Comparison of ENCODE assay signal across 13 cellular contexts in the genomic region with DNA sequence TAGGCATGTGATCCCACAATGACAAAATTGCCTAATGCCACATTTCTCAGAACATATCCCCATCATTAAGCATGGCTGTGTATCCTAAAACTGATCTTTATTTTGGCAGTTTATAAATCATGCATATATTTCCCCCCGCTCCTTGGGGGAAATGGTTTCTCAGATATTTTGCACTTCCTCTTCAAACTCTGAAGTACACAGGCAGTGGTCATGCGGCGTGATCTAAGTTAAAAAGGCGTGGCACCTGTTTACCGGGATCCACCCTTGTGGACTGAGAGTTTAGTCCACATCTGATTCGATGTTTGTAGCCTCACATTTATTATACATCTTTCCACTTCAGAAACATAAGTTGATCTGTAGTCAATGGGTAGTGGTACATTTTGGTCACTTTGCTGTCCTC. TPM values are rescaled to one million over a fixed set of nuclear protein-coding genes. Genes with fewer than 3 reads are reported as not detected.
DNase-seq lines count a peak whose midpoint lies in the region; ATAC-seq lines count a peak whose summit lies in the region.
"Had no signal": no experiment of that assay in that cellular context is flagged by ENCODE, and none has a peak within 500 bp of the region (broad histone marks: within the 10 kb centered on the region; RNA-seq: fewer than 3 reads in every experiment).

No MANE protein-coding gene starts in this region.

- 92 to 94% methylated on average over 6 of the region's 6 CpGs for WGBS in aorta, 2 donors

- no peaks in the 10 kb centered on the region for H3K27me3 ChIP-seq in CD8-positive, alpha-beta memory T cell (ENCODE audit: insufficient read depth, low read length, poor library complexity, severe bottlenecking)
- no peaks in the 10 kb centered on the region for H3K27me3 ChIP-seq in aorta (ENCODE audit: control insufficient read depth in 1 of 2, insufficient read depth in 2 of 2, low read length in 1 of 2)

- peaks cover 0 to 17% (median 9%) of the 10 kb centered on the region in 3 donors for H3K36me3 Mint-ChIP-seq in CD8-positive, alpha-beta memory T cell
- peaks cover 5% of the 10 kb centered on the region for H3K36me3 Mint-ChIP-seq in activated naive CD8-positive, alpha-beta T cell treated with anti-CD3 and anti-CD28 coated beads, Interleukin-2, amount 10 ng/mL, durations not matched to agents 7 days and 5 days
- no peaks in the 10 kb centered on the region for H3K36me3 Mint-ChIP-seq in natural killer cell treated with Interleukin-12 subunit alpha and Interleukin-12 subunit beta and Interleukin-15 and Interleukin-18, amount 100 ng/mL, for 72 hours

- no peaks in the 10 kb centered on the region for H3K9me3 ChIP-seq in CD8-positive, alpha-beta memory T cell (ENCODE audit: low read length)
- H3K9me3 ChIP-seq in aorta (ENCODE audit: control insufficient read depth, low read length): no peaks in the 10 kb centered on the region

- POLR2A ChIA-PET in CD8-positive, alpha-beta memory T cell (lab: Charles Lee): no interaction called here
- POLR2A ChIA-PET in activated naive CD8-positive, alpha-beta T cell treated with anti-CD3 and anti-CD28 coated beads, Interleukin-2, amount 10 ng/mL, durations not matched to agents 7 days and 5 days (lab: Charles Lee): no interaction called here

- peaks cover 46 to 69% (median 67%) of the 10 kb centered on the region in 3 donors for H3K4me1 Mint-ChIP-seq in CD8-positive, alpha-beta memory T cell
- peaks cover 44% of the 10 kb centered on the region for H3K4me1 Mint-ChIP-seq in activated naive CD8-positive, alpha-beta T cell treated with anti-CD3 and anti-CD28 coated beads, Interleukin-2, amount 10 ng/mL, durations not matched to agents 7 days and 5 days
- peaks cover 52 to 57% of the 10 kb centered on the region in 2 donors for H3K4me1 Mint-ChIP-seq in natural killer cell treated with Interleukin-12 subunit alpha and Interleukin-12 subunit beta and Interleukin-15 and Interleukin-18, amount 100 ng/mL, for 72 hours (ENCODE audit: low read depth in 2 of 2)

- intact Hi-C loops in aorta (cut with DNase I): loop anchor here in 1 of 2 donors (5.0 kb wide), 1 partner anchor 221 kb away; no protein-coding TSS in a partner anchor

- H3K27ac Mint-ChIP-seq in CD8-positive, alpha-beta memory T cell: peak overlapping the region in 7 of 8 donors; percentile 12 to 73 (median 29)
- H3K27ac Mint-ChIP-seq in activated naive CD8-positive, alpha-beta T cell treated with anti-CD3 and anti-CD28 coated beads, Interleukin-2, amount 10 ng/mL, durations not matched to agents 7 days and 5 days: peak overlapping the region; percentile 12
- H3K27ac Mint-ChIP-seq in natural killer cell treated with Interleukin-12 subunit alpha and Interleukin-12 subunit beta and Interleukin-15 and Interleukin-18, amount 100 ng/mL, for 72 hours: peak overlapping the region; percentile 81 to 86

- no peak for DNase-seq in CD8-positive, alpha-beta memory T cell
- DNase-seq in NOMO-1 (lab: John Stamatoyannopoulos, UW; ENCODE audit: unreplicated experiment in 2 of 2) (peak; percentile 34 to 68), aorta (no peak), NCI-H2196 treated with DMSO at 0.1 percent for 48 hours (lab: John Stamatoyannopoulos, UW; ENCODE audit: unreplicated experiment) (no peak)
- no peak for DNase-seq in activated naive CD8-positive, alpha-beta T cell treated with anti-CD3 and anti-CD28 coated beads, Interleukin-2, amount 10 ng/mL, durations not matched to agents 7 days and 5 days
- DNase-seq in natural killer cell treated with Interleukin-12 subunit alpha and Interleukin-12 subunit beta and Interleukin-15 and Interleukin-18, amount 100 ng/mL, for 72 hours (ENCODE audit: low spot score): no peak
- no peak for DNase-seq in stimulated activated naive CD4-positive, alpha-beta T cell treated with Interleukin-2 at 50 U/mL for 16 hours (lab: John Stamatoyannopoulos, UW)
- DNase-seq: activated T-cell treated with anti-CD3 and anti-CD28 coated beads, Interleukin-2, amount 50 U/mL, for 1 hour; COR-L47; NCI-H1417; NCI-H510A treated with DMSO at 0.1 percent for 48 hours; SHP77; stimulated activated CD4-positive, alpha-beta T cell treated with anti-CD3 and anti-CD28 coated beads, Interleukin-4, amount 100 ng/mL, for 4 hours had no signal

- H3K4me3 Mint-ChIP-seq in CD8-positive, alpha-beta memory T cell: peak overlapping the region in 3 of 7 donors; percentile 9 to 57 (median 42)
- peak overlapping the region; percentile 25 for H3K4me3 Mint-ChIP-seq in activated naive CD8-positive, alpha-beta T cell treated with anti-CD3 and anti-CD28 coated beads, Interleukin-2, amount 10 ng/mL, durations not matched to agents 7 days and 5 days
- H3K4me3 Mint-ChIP-seq in natural killer cell treated with Interleukin-12 subunit alpha and Interleukin-12 subunit beta and Interleukin-15 and Interleukin-18, amount 100 ng/mL, for 72 hours: peak overlapping the region; percentile 77

- H3K9me3 Mint-ChIP-seq in CD8-positive, alpha-beta memory T cell: no peaks in the 10 kb centered on the region
- no peaks in the 10 kb centered on the region for H3K9me3 Mint-ChIP-seq in activated naive CD8-positive, alpha-beta T cell treated with anti-CD3 and anti-CD28 coated beads, Interleukin-2, amount 10 ng/mL, durations not matched to agents 7 days and 5 days
- H3K9me3 Mint-ChIP-seq in natural killer cell treated with Interleukin-12 subunit alpha and Interleukin-12 subunit beta and Interleukin-15 and Interleukin-18, amount 100 ng/mL, for 72 hours: no peaks in the 10 kb centered on the region

- H3K27ac ChIP-seq in CD8-positive, alpha-beta memory T cell (ENCODE audit: low read depth, low read length): no peak overlapping the region
- H3K27ac ChIP-seq in aorta (ENCODE audit: low read depth in 1 of 2, low read length in 2 of 2): no peak overlapping the region

- H3K36me3 ChIP-seq in CD8-positive, alpha-beta memory T cell (ENCODE audit: insufficient read depth, low read length): peaks cover 6% of the 10 kb centered on the region
- H3K36me3 ChIP-seq in aorta (ENCODE audit: control insufficient read depth in 1 of 2, insufficient read depth in 2 of 2, low read length in 1 of 2): no peaks in the 10 kb centered on the region

- no peak for ATAC-seq in activated naive CD8-positive, alpha-beta T cell treated with anti-CD3 and anti-CD28 coated beads, Interleukin-2, amount 10 ng/mL, durations not matched to agents 7 days and 5 days (ENCODE audit: low read depth)
- ATAC-seq in natural killer cell treated with Interleukin-12 subunit alpha and Interleukin-12 subunit beta and Interleukin-15 and Interleukin-18, amount 100 ng/mL, for 72 hours: no peak
- no peak for ATAC-seq in aorta (ENCODE audit: low FRiP score)

- H3K4me1 ChIP-seq in CD8-positive, alpha-beta memory T cell (ENCODE audit: insufficient read depth, low read length): peaks cover 29% of the 10 kb centered on the region
- H3K4me1 ChIP-seq in aorta (ENCODE audit: control insufficient read depth in 1 of 2, insufficient read depth in 2 of 2, low read length in 2 of 2): no peaks in the 10 kb centered on the region

- CTCF ChIA-PET in CD8-positive, alpha-beta memory T cell (lab: Charles Lee): interaction anchor here (0.7 to 1.8 kb wide), 4 partner anchors 13 to 217 kb away, joined by 3 to 11 read pairs (median 6); no protein-coding TSS in a partner anchor

- H3K4me3 ChIP-seq in CD8-positive, alpha-beta memory T cell (ENCODE audit: low read length): no peak overlapping the region
- no peak overlapping the region for H3K4me3 ChIP-seq in aorta (ENCODE audit: low read length in 2 of 2)

- no peaks in the 10 kb centered on the region for H3K27me3 Mint-ChIP-seq in CD8-positive, alpha-beta memory T cell
- no peaks in the 10 kb centered on the region for H3K27me3 Mint-ChIP-seq in activated naive CD8-positive, alpha-beta T cell treated with anti-CD3 and anti-CD28 coated beads, Interleukin-2, amount 10 ng/mL, durations not matched to agents 7 days and 5 days
- no peaks in the 10 kb centered on the region for H3K27me3 Mint-ChIP-seq in natural killer cell treated with Interleukin-12 subunit alpha and Interleukin-12 subunit beta and Interleukin-15 and Interleukin-18, amount 100 ng/mL, for 72 hours

RNA-seq across cellular contexts. Expression of gene USP10, which starts 51.4 kb away (rescaled TPM):
- 100 to 1,000 TPM; 143 to 146 TPM for total RNA-seq in CD8-positive, alpha-beta memory T cell
- polyA plus RNA-seq in CD8-positive, alpha-beta memory T cell: 86.1 TPM
- 10 to 100 TPM; 75.2 to 75.8 TPM for total RNA-seq in activated naive CD8-positive, alpha-beta T cell treated with anti-CD3 and anti-CD28 coated beads, Interleukin-2, amount 10 ng/mL, durations not matched to agents 7 days and 5 days
- total RNA-seq in natural killer cell treated with Interleukin-12 subunit alpha and Interleukin-12 subunit beta and Interleukin-15 and Interleukin-18, amount 100 ng/mL, for 72 hours: 100 to 1,000 TPM; 111 to 156 TPM
- 10 to 100 TPM; 53.4 to 59.4 TPM for total RNA-seq in aorta
- polyA plus RNA-seq in aorta: 10 to 100 TPM; 14.0 to 26.8 TPM

Comparison
In these comparisons a context has a peak if more than half of its experiments do, and no peak if none do; other contexts are left out.
1. DNase-seq: peak in NOMO-1 (2 of 2); none in CD8-positive, alpha-beta memory T cell (0 of 5), activated naive CD8-positive, alpha-beta T cell treated with anti-CD3 and anti-CD28 coated beads, Interleukin-2, amount 10 ng/mL, durations not matched to agents 7 days and 5 days (single experiment), natural killer cell treated with Interleukin-12 subunit alpha and Interleukin-12 subunit beta and Interleukin-15 and Interleukin-18, amount 100 ng/mL, for 72 hours (single experiment), stimulated activated naive CD4-positive, alpha-beta T cell treated with Interleukin-2 at 50 U/mL for 16 hours (single experiment), aorta (0 of 2) and NCI-H2196 treated with DMSO at 0.1 percent for 48 hours (single experiment).
2. H3K27ac Mint-ChIP-seq: peak in every context shown above with its lines; median percentile 84 in natural killer cell treated with Interleukin-12 subunit alpha and Interleukin-12 subunit beta and Interleukin-15 and Interleukin-18, amount 100 ng/mL, for 72 hours; 29 in CD8-positive, alpha-beta memory T cell; 12 in activated naive CD8-positive, alpha-beta T cell treated with anti-CD3 and anti-CD28 coated beads, Interleukin-2, amount 10 ng/mL, durations not matched to agents 7 days and 5 days.